Comparison of ENCODE assay signal across 16 cellular contexts in genomic region chr11:45215098-45215497, GRCh38.
"Had no signal": no experiment of that assay in that cellular context is flagged by ENCODE, and none has a peak within 500 bp of the region (broad histone marks: within the 10 kb centered on the region; RNA-seq: fewer than 3 reads in every experiment).

No MANE protein-coding gene starts in this region.

- DNase-seq: activated CD4-positive, CD25-positive, alpha-beta regulatory T cell treated with anti-CD3 and anti-CD28 coated beads, Interleukin-2, amount 50 U/mL, for 72 hours; activated effector memory CD4-positive, alpha-beta T cell treated with anti-CD3 and anti-CD28 coated beads, Interleukin-2, amount 50 U/mL, for 16 hours; activated T-cell treated with anti-CD3 and anti-CD28 coated beads, Interleukin-2, amount 50 U/mL, for 24 hours; anterior cingulate cortex; cortex of kidney; effector memory CD4-positive, alpha-beta T cell; erythroblast; gastrocnemius medialis; left ventricle myocardium superior; psoas muscle; SK-N-SH; stimulated activated CD4-positive, alpha-beta T cell treated with anti-CD3 and anti-CD28 coated beads, Interleukin-1b, Interleukin-23, amount 100 ng/mL, for 48 hours; T-cell had no signal

- H3K27ac Mint-ChIP-seq: activated naive CD8-positive, alpha-beta T cell; activated T-cell treated with anti-CD3 and anti-CD28 coated beads, Interleukin-2, amount 50 U/mL, for 24 hours had no signal

- H3K9ac ChIP-seq: SK-N-SH had no signal

- H3K9me3 Mint-ChIP-seq: activated T-cell treated with anti-CD3 and anti-CD28 coated beads, Interleukin-2, amount 50 U/mL, for 24 hours; T-cell had no signal

- H2AFZ ChIP-seq: hepatocyte had no signal

- H3K27me3 ChIP-seq: gastrocnemius medialis, hepatocyte had no signal

- H3K4me2 ChIP-seq: hepatocyte, SK-N-SH had no signal

- ATAC-seq: gastrocnemius medialis, left ventricle myocardium superior, psoas muscle, sciatic nerve, T-cell had no signal

- H3K79me2 ChIP-seq: hepatocyte had no signal

- H3K4me3 ChIP-seq: gastrocnemius medialis, hepatocyte, psoas muscle had no signal

- H3K4me1 Mint-ChIP-seq: T-cell had no signal

- H3K27me3 Mint-ChIP-seq: activated naive CD8-positive, alpha-beta T cell; activated T-cell treated with anti-CD3 and anti-CD28 coated beads, Interleukin-2, amount 50 U/mL, for 24 hours; T-cell had no signal

- H3K27ac ChIP-seq: hepatocyte, psoas muscle had no signal

- H3K4me3 Mint-ChIP-seq: activated naive CD8-positive, alpha-beta T cell; activated T-cell treated with anti-CD3 and anti-CD28 coated beads, Interleukin-2, amount 50 U/mL, for 24 hours; T-cell had no signal

- H3K9me3 ChIP-seq: gastrocnemius medialis, psoas muscle, SK-N-SH had no signal

- H3K36me3 ChIP-seq: gastrocnemius medialis had no signal
